In genomic region chr6:1952726-1953360, GRCh38 we compare ENCODE assay signal across 12 cellular contexts.
DNase-seq lines count a peak whose midpoint lies in the region; ATAC-seq and TF ChIP-seq lines count a peak whose summit lies in the region.
"Had no signal": no experiment of that assay in that cellular context is flagged by ENCODE, and none has a peak within 500 bp of the region (broad histone marks: within the 10 kb centered on the region; RNA-seq: fewer than 3 reads in every experiment).

No MANE protein-coding gene starts in this region.

- CTCF ChIA-PET in T-cell (lab: Charles Lee) = no interaction called here

- no peaks in the 10 kb centered on the region for H3K9me3 Mint-ChIP-seq in T-cell
- H3K9me3 Mint-ChIP-seq: activated T-cell treated with anti-CD3 and anti-CD28 coated beads, Interleukin-2, amount 50 U/mL, for 24 hours had no signal

- no peaks in the 10 kb centered on the region for H3K27me3 Mint-ChIP-seq in T-cell
- H3K27me3 Mint-ChIP-seq: activated T-cell treated with anti-CD3 and anti-CD28 coated beads, Interleukin-2, amount 50 U/mL, for 24 hours had no signal

- no peaks in the 10 kb centered on the region for H3K9me3 ChIP-seq in RWPE2 (ENCODE audit: severe bottlenecking)

- H3K27ac Mint-ChIP-seq in T-cell = no peak overlapping the region
- H3K27ac Mint-ChIP-seq: activated T-cell treated with anti-CD3 and anti-CD28 coated beads, Interleukin-2, amount 50 U/mL, for 24 hours had no signal

- H3K4me1 Mint-ChIP-seq in T-cell = no peaks in the 10 kb centered on the region

- H3K4me3 ChIP-seq in RWPE2 (ENCODE audit: severe bottlenecking) (no peak overlapping the region), skeletal muscle cell (ENCODE audit: low read depth, low read length) (no peak overlapping the region)

- intact Hi-C loops in posterior vena cava (cut with DNase I) = no loop called here

- no peaks in the 10 kb centered on the region for H3K27me3 ChIP-seq in RWPE2 (ENCODE audit: insufficient read depth, poor library complexity, severe bottlenecking)

- H3K27ac ChIP-seq in RWPE2 (ENCODE audit: poor library complexity, severe bottlenecking) = peak overlapping the region; percentile 80

- H3K36me3 Mint-ChIP-seq in T-cell = peaks cover 32% of the 10 kb centered on the region

- H3K36me3 ChIP-seq in RWPE2 (ENCODE audit: low read depth) = no peaks in the 10 kb centered on the region

- DNase-seq in GM04504 (ENCODE audit: low read depth) (peak; percentile 38), RWPE2 (ENCODE audit: low spot score) (peak; percentile 87), fibroblast of gingiva (ENCODE audit: low read depth) (peak; percentile 83), skeletal muscle cell (ENCODE audit: low read depth) (peak; percentile 98), T-cell (no peak), posterior vena cava (ENCODE audit: low spot score) (no peak)
- DNase-seq in activated CD4-positive, CD25-positive, alpha-beta regulatory T cell treated with anti-CD3 and anti-CD28 coated beads, Interleukin-2, amount 50 U/mL, for 72 hours = no peak
- DNase-seq: activated T-cell treated with anti-CD3 and anti-CD28 coated beads, Interleukin-2, amount 50 U/mL, for 24 hours; dermis blood vessel endothelial cell; NCI-H146; stimulated activated naive CD8-positive, alpha-beta T cell treated with anti-CD3 and anti-CD28 coated beads, Interleukin-15, Interleukin-2, amounts not matched to agents 100 U/mL and 50 U/mL, for 24 hours had no signal

- peaks cover 12% of the 10 kb centered on the region for H3K4me1 ChIP-seq in RWPE2 (ENCODE audit: insufficient read depth, poor library complexity, severe bottlenecking)

- TF ChIP-seq CTCF in RWPE2 (IDR thresholded peaks at IDR 0.05; ENCODE audit: poor library complexity, severe bottlenecking) = peak; percentile 42

- ATAC-seq in RWPE2 (ENCODE audit: low read depth) (peak; percentile 100), HG03025 (IDR thresholded peaks at IDR 0.05; ENCODE audit: low FRiP score, unreplicated experiment) (no peak), T-cell (replicated peaks in 1 of 4) (no peak)
- ATAC-seq: stimulated activated naive CD8-positive, alpha-beta T cell treated with anti-CD3 and anti-CD28 coated beads, Interleukin-15, Interleukin-2, amounts not matched to agents 100 U/mL and 50 U/mL, for 24 hours had no signal

- POLR2A ChIA-PET in T-cell (lab: Charles Lee) = no interaction called here

- no peak overlapping the region for H3K4me3 Mint-ChIP-seq in T-cell
- H3K4me3 Mint-ChIP-seq: activated T-cell treated with anti-CD3 and anti-CD28 coated beads, Interleukin-2, amount 50 U/mL, for 24 hours had no signal

Comparison
In these comparisons a context has a peak if more than half of its experiments do, and no peak if none do; other contexts are left out.
1. DNase-seq: peak in GM04504 (single experiment), RWPE2 (single experiment), fibroblast of gingiva (single experiment) and skeletal muscle cell (single experiment); none in activated CD4-positive, CD25-positive, alpha-beta regulatory T cell treated with anti-CD3 and anti-CD28 coated beads, Interleukin-2, amount 50 U/mL, for 72 hours (single experiment), T-cell (0 of 34) and posterior vena cava (single experiment).